ENCODE assay signal across 1 cellular context in the genomic region with DNA sequence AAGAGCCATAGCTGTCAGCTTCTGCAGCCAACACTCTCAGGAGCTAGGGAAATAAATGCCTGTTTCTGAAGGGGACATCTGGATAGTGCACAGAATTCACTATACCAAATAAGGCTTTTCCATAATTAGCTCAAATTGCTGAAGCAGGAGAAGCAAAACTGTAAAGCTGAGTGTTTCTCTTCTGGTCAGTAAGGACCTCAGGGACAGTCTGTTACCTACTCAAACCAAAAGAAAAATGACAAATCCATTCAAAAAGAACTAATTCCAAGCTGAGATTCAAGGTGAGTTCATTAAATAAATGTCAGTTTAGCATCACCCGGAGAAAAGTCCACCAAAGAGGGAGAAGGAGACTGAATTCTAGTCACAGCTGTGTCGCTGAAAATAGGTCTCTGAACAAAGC.
TF ChIP-seq lines count a peak whose summit lies in the region.

No MANE protein-coding gene starts in this region.

TF ChIP-seq in WTC11, 78 proteins besides CTCF, POLR2A, EP300 and RAD21 (continued from another document):
- TF ChIP-seq, protein P1, sequence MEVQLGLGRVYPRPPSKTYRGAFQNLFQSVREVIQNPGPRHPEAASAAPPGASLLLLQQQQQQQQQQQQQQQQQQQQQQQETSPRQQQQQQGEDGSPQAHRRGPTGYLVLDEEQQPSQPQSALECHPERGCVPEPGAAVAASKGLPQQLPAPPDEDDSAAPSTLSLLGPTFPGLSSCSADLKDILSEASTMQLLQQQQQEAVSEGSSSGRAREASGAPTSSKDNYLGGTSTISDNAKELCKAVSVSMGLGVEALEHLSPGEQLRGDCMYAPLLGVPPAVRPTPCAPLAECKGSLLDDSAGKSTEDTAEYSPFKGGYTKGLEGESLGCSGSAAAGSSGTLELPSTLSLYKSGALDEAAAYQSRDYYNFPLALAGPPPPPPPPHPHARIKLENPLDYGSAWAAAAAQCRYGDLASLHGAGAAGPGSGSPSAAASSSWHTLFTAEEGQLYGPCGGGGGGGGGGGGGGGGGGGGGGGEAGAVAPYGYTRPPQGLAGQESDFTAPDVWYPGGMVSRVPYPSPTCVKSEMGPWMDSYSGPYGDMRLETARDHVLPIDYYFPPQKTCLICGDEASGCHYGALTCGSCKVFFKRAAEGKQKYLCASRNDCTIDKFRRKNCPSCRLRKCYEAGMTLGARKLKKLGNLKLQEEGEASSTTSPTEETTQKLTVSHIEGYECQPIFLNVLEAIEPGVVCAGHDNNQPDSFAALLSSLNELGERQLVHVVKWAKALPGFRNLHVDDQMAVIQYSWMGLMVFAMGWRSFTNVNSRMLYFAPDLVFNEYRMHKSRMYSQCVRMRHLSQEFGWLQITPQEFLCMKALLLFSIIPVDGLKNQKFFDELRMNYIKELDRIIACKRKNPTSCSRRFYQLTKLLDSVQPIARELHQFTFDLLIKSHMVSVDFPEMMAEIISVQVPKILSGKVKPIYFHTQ (CRISPR knock-in tag; IDR thresholded peaks at IDR 0.05): no peak
- no peak for TF ChIP-seq GRHL2 (CRISPR knock-in tag; IDR thresholded peaks at IDR 0.05; ENCODE audit: insufficient replicate concordance, severe bottlenecking)
TF ChIP-seq in WTC11: peak in this region for 0.
